ENCODE assay signal across 19 cellular contexts in the genomic region with DNA sequence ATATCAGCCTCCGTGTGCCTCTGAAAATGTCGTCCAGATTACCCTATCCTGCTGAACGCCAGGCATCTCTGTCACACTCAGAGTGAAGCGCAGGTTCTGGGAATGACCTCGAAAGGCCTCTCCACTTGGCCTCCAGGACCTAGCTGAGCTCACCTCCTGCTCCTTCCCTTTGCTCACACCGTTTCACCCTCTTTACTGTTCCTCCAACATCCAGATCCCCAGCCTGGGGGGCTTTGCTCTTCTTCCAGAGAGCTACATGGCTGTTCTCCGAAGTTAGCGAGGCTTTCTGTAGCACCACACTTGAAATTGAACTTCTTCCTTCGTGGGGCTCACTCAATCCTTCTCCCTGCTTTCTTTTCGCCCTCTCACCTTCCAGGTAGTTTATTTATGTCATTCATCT. TPM values are rescaled to one million over a fixed set of nuclear protein-coding genes. Genes with fewer than 3 reads are reported as not detected.
DNase-seq lines count a peak whose midpoint lies in the region; ATAC-seq and TF ChIP-seq lines count a peak whose summit lies in the region.
"Had no signal": no experiment of that assay in that cellular context is flagged by ENCODE, and none has a peak within 500 bp of the region (broad histone marks: within the 10 kb centered on the region; RNA-seq: fewer than 3 reads in every experiment).

No MANE protein-coding gene starts in this region.

- H3K4me1 Mint-ChIP-seq in GM23338, result peaks cover 9% of the 10 kb centered on the region
- peaks cover 11% of the 10 kb centered on the region for H3K4me1 Mint-ChIP-seq in T-helper 17 cell
- peaks cover 14 to 24% of the 10 kb centered on the region in 2 donors for H3K4me1 Mint-ChIP-seq in immature natural killer cell

- no peaks in the 10 kb centered on the region for H3K9me2 ChIP-seq in GM23338 (ENCODE audit: insufficient read depth)
- H3K9me2 ChIP-seq: SK-N-SH had no signal

- H3F3A ChIP-seq in GM23338 (replicated peaks; ENCODE audit: low read depth), result no peaks in the 10 kb centered on the region; the same call in 1 of the 2 replicates

- TF ChIP-seq EP300 in sigmoid colon (IDR thresholded peaks at IDR 0.05), result no peak

- no peak overlapping the region for H3K27ac Mint-ChIP-seq in GM23338
- peak overlapping the region; percentile 51 for H3K27ac Mint-ChIP-seq in T-helper 17 cell
- H3K27ac Mint-ChIP-seq in immature natural killer cell, result peak overlapping the region in 4 of 6 donors; percentile 34 to 80 (median 66)
- H3K27ac Mint-ChIP-seq: activated CD4-positive, alpha-beta T cell treated with anti-CD3 and anti-CD28 coated beads for 36 hours; activated naive CD8-positive, alpha-beta T cell treated with anti-CD3 and anti-CD28 coated beads, Interleukin-2, amount 10 ng/mL, durations not matched to agents 7 days and 5 days; T-helper 1 cell treated with Interleukin-12 subunit alpha and Interleukin-12 subunit beta and Interleukin-4 antibody, amounts not matched to agents 30 μg/mL and 1 μg/mL, for 36 hours had no signal

- no peak overlapping the region for H3K27ac ChIP-seq in GM23338 (ENCODE audit: low read depth)
- no peak overlapping the region for H3K27ac ChIP-seq in sigmoid colon
- H3K27ac ChIP-seq: colonic mucosa had no signal

- TF ChIP-seq CTCF in GM23338 (conservative IDR thresholded peaks at IDR 0.05; ENCODE audit: low read depth in 2 of 2) (no peak), sigmoid colon (IDR thresholded peaks at IDR 0.05) (no peak)

- H3K9me3 ChIP-seq in T-helper 17 cell (ENCODE audit: control insufficient read depth, low read length, poor library complexity, severe bottlenecking) (no peaks in the 10 kb centered on the region), sigmoid colon (no peaks in the 10 kb centered on the region)
- H3K9me3 ChIP-seq: colonic mucosa, SK-N-SH had no signal

- H3K27me3 Mint-ChIP-seq in GM23338 (ENCODE audit: insufficient read depth, low read depth, poor library complexity) (peaks cover 15% of the 10 kb centered on the region), T-helper 17 cell (peaks cover 22% of the 10 kb centered on the region), immature natural killer cell (ENCODE audit: low read depth in 3 of 3) (peaks cover 1 to 9% (median 3%) of the 10 kb centered on the region in 3 donors)
- H3K27me3 Mint-ChIP-seq: activated naive CD8-positive, alpha-beta T cell treated with anti-CD3 and anti-CD28 coated beads, Interleukin-2, amount 10 ng/mL, durations not matched to agents 7 days and 5 days; CD4-positive, alpha-beta memory T cell had no signal

- H3K9me3 Mint-ChIP-seq in GM23338, result peaks cover 4% of the 10 kb centered on the region; the same call in 1 of the 3 replicates
- no peaks in the 10 kb centered on the region for H3K9me3 Mint-ChIP-seq in immature natural killer cell
- H3K9me3 Mint-ChIP-seq: activated naive CD8-positive, alpha-beta T cell treated with anti-CD3 and anti-CD28 coated beads, Interleukin-2, amount 10 ng/mL, durations not matched to agents 7 days and 5 days; T-helper 1 cell treated with Interleukin-12 subunit alpha and Interleukin-12 subunit beta and Interleukin-4 antibody, amounts not matched to agents 30 μg/mL and 1 μg/mL, for 36 hours had no signal

- H3K36me3 ChIP-seq in GM23338 (ENCODE audit: insufficient read depth), result no peaks in the 10 kb centered on the region
- H3K36me3 ChIP-seq in sigmoid colon, result peaks cover 0 to 43% (median 6%) of the 10 kb centered on the region in 4 donors
- H3K36me3 ChIP-seq: colonic mucosa had no signal

- peak overlapping the region; percentile 100 for H2AFZ ChIP-seq in GM23338

- H3K4me1 ChIP-seq in GM23338 (ENCODE audit: insufficient read depth) (no peaks in the 10 kb centered on the region), sigmoid colon (peaks cover 0 to 38% (median 8%) of the 10 kb centered on the region in 4 donors)
- H3K4me1 ChIP-seq: colonic mucosa had no signal

- DNase-seq in GM23338 (ENCODE audit: low spot score), result no peak
- DNase-seq in T-helper 17 cell, result no peak
- no peak for DNase-seq in immature natural killer cell
- peak; percentile 43 for DNase-seq in sigmoid colon
- no peak for DNase-seq in COR-L47 (lab: John Stamatoyannopoulos, UW)
- no peak for DNase-seq in DMS153 (lab: John Stamatoyannopoulos, UW)
- DNase-seq: NCI-H2029 treated with DMSO at 0.1 percent for 48 hours had no signal

- no peak overlapping the region; the same call in 2 of the 3 replicates for H3K4me3 Mint-ChIP-seq in GM23338
- no peak overlapping the region for H3K4me3 Mint-ChIP-seq in T-helper 17 cell
- H3K4me3 Mint-ChIP-seq in immature natural killer cell, result peak overlapping the region; percentile 30 to 85 (median 71)
- H3K4me3 Mint-ChIP-seq: activated CD4-positive, alpha-beta T cell treated with anti-CD3 and anti-CD28 coated beads for 36 hours; activated naive CD8-positive, alpha-beta T cell treated with anti-CD3 and anti-CD28 coated beads, Interleukin-2, amount 10 ng/mL, durations not matched to agents 7 days and 5 days; T-helper 1 cell treated with Interleukin-12 subunit alpha and Interleukin-12 subunit beta and Interleukin-4 antibody, amounts not matched to agents 30 μg/mL and 1 μg/mL, for 36 hours had no signal

- H3K36me3 Mint-ChIP-seq in GM23338 (ENCODE audit: low read depth), result peaks cover 3% of the 10 kb centered on the region; the same call in 2 of the 3 replicates
- H3K36me3 Mint-ChIP-seq in T-helper 17 cell (ENCODE audit: low read depth), result peaks cover 3% of the 10 kb centered on the region
- H3K36me3 Mint-ChIP-seq in immature natural killer cell, result peaks cover 0 to 6% (median 0%) of the 10 kb centered on the region in 3 donors
- H3K36me3 Mint-ChIP-seq: activated naive CD8-positive, alpha-beta T cell treated with anti-CD3 and anti-CD28 coated beads, Interleukin-2, amount 10 ng/mL, durations not matched to agents 7 days and 5 days; CD4-positive, alpha-beta memory T cell had no signal

- TF ChIP-seq POLR2A in sigmoid colon (IDR thresholded peaks at IDR 0.05), result no peak

- H3K4me3 ChIP-seq in GM23338, result no peak overlapping the region
- H3K4me3 ChIP-seq in sigmoid colon, result no peak overlapping the region
- H3K4me3 ChIP-seq: colonic mucosa had no signal

- intact Hi-C loops in sigmoid colon (cut with DNase I), result no loop called here

- no peaks in the 10 kb centered on the region for H4K20me1 ChIP-seq in GM23338 (replicated peaks; ENCODE audit: insufficient read depth)

- 91 to 92% methylated on average over 10 of the region's 10 CpGs for WGBS in sigmoid colon, 2 donors

- ATAC-seq in GM23338, result no peak
- ATAC-seq in T-helper 17 cell, result no peak
- no peak for ATAC-seq in HG03439 (IDR thresholded peaks at IDR 0.05; ENCODE audit: unreplicated experiment)
- no peak for ATAC-seq in GM21367 (IDR thresholded peaks at IDR 0.05; ENCODE audit: unreplicated experiment)

- H3K79me2 ChIP-seq in GM23338 (replicated peaks; ENCODE audit: insufficient read depth), result no peaks in the 10 kb centered on the region

- no peak overlapping the region for H3K4me2 ChIP-seq in GM23338
- H3K4me2 ChIP-seq: SK-N-SH had no signal

- 0 out of 2 replicates have a peak, but pooled peaks cover 3% of the 10 kb centered on the region for H3K27me3 ChIP-seq in GM23338 (ENCODE audit: insufficient read depth)
- H3K27me3 ChIP-seq in sigmoid colon, result no peaks in the 10 kb centered on the region
- H3K27me3 ChIP-seq: colonic mucosa had no signal

TF ChIP-seq in GM23338, 12 proteins besides CTCF, POLR2A, EP300 and RAD21 (continues in another document):
- TF ChIP-seq, protein P1, sequence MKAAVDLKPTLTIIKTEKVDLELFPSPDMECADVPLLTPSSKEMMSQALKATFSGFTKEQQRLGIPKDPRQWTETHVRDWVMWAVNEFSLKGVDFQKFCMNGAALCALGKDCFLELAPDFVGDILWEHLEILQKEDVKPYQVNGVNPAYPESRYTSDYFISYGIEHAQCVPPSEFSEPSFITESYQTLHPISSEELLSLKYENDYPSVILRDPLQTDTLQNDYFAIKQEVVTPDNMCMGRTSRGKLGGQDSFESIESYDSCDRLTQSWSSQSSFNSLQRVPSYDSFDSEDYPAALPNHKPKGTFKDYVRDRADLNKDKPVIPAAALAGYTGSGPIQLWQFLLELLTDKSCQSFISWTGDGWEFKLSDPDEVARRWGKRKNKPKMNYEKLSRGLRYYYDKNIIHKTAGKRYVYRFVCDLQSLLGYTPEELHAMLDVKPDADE (IDR thresholded peaks at IDR 0.05), result no peak
- TF ChIP-seq POLR2AphosphoS5 (IDR thresholded peaks at IDR 0.05; ENCODE audit: low read depth) (no peak), JUNB (IDR thresholded peaks at IDR 0.05; ENCODE audit: unreplicated experiment) (no peak), EZH2phosphoT487 (IDR thresholded peaks at IDR 0.05; ENCODE audit: unreplicated experiment) (no peak), ZNF114 (CRISPR knock-in tag; IDR thresholded peaks at IDR 0.05) (no peak)

RNA-seq across cellular contexts. Expression of a gene that starts 27.9 kb away (rescaled TPM):
- 9.8 and 12.3 TPM in 2 replicates for total RNA-seq in GM23338 (2014; rRNA removed; shearing (Covaris generic))
- polyA plus RNA-seq in GM23338 (2016; fragmentation: Nextera tagmentation; extraction: Ambion mirVana) (2.9 and 3.3 TPM in 2 replicates), immature natural killer cell (1 to 10 TPM in 2 of 3 donors, not detected in 1; 1.4 to 1.7 TPM), sigmoid colon (10 to 100 TPM in 1 of 3 donors, 1 to 10 TPM in 2; 4.2 to 16.5 (median 6.0) TPM)
- total RNA-seq in T-helper 17 cell (under 1 TPM; 0.37 to 0.73 TPM), sigmoid colon (100 to 1,000 TPM in 1 of 4 donors, 10 to 100 TPM in 3; 30.8 to 108 (median 51.0) TPM)
- total RNA-seq: fibroblast of villous mesenchyme, osteocyte had no signal

RNA-seq across cellular contexts. Expression of a gene that starts 52.4 kb away (rescaled TPM):
- total RNA-seq in GM23338 (2014; rRNA removed; shearing (Covaris generic)), result 24.8 and 28.3 TPM in 2 replicates
- polyA plus RNA-seq in GM23338 (2016; fragmentation: Nextera tagmentation; extraction: Ambion mirVana) (4.3 and 4.8 TPM in 2 replicates), immature natural killer cell (1 to 10 TPM in 1 of 3 donors, under 1 TPM in 2; 0.09 to 1.8 (median 0.24) TPM), sigmoid colon (under 1 TPM in 1 of 3 donors, not detected in 2; 0.63 TPM)
- total RNA-seq in T-helper 17 cell (under 1 TPM; 0.17 to 0.18 TPM), sigmoid colon (under 1 TPM in 3 of 4 donors, not detected in 1; 0.16 to 0.28 (median 0.27) TPM)
- total RNA-seq: fibroblast of villous mesenchyme had no signal
- polyA plus RNA-seq: aorta; CD4-positive, alpha-beta memory T cell; naive thymus-derived CD4-positive, alpha-beta T cell had no signal

Comparison
In these comparisons a context has a peak if more than half of its experiments do, and no peak if none do; other contexts are left out.
1. H3K4me3 Mint-ChIP-seq: peak in immature natural killer cell (5 of 5); none in GM23338 (single experiment) and T-helper 17 cell (single experiment).
2. RNA of a gene that starts 52.4 kb away (total RNA-seq): 24.8 to 28.3 TPM in GM23338; 0.16 to 0.28 TPM in sigmoid colon and 0.17 to 0.18 TPM in T-helper 17 cell; every median in the first group is over 10 times any median in the second.